ENCODE assay signal across 28 cellular contexts in the genomic region with DNA sequence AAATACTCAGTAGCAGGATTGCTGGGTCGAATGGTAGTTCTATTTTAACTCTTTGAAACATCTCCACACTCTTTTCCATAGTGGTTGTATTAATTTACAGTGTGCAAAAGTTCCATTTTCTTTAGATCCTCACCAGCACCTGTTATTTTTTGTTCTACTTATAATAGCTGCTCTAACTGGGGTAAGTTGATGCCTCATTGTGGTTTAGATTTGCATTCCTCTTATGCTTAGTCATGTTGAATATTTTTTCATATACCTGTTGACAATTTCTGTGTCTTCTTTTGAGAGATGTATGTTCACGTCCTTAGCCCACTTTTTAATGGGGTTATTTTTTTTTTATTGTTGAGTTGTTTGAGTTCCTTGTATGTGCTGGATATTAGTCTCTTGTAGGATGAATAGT.
DNase-seq lines count a peak whose midpoint lies in the region; ATAC-seq, FAIRE-seq and TF ChIP-seq lines count a peak whose summit lies in the region.
"Had no signal": no experiment of that assay in that cellular context is flagged by ENCODE, and none has a peak within 500 bp of the region (broad histone marks: within the 10 kb centered on the region; RNA-seq: fewer than 3 reads in every experiment).

No MANE protein-coding gene starts in this region.

- FAIRE-seq in GM12891 (lab: Jason Lieb, UNC), result no peak
- FAIRE-seq: GM12878, keratinocyte had no signal

- TF ChIP-seq POLR2A in GM12891 (IDR thresholded peaks at IDR 0.05; ENCODE audit: low read depth, low read length), result no peak

- H3K4ac ChIP-seq in mesendoderm (ENCODE audit: low read depth, low read length), result no peak overlapping the region

- H3K9ac ChIP-seq in mesendoderm (ENCODE audit: low read length), result no peak overlapping the region

- TF ChIP-seq CTCF in RWPE2 (IDR thresholded peaks at IDR 0.05; ENCODE audit: poor library complexity, severe bottlenecking), result no peak

- no peak overlapping the region for H3K56ac ChIP-seq in mesendoderm (ENCODE audit: low read length)

- ATAC-seq in RWPE2 (ENCODE audit: low read depth), result 0 out of 3 replicates have a peak, but pooled peaks have one; percentile 29
- ATAC-seq in GM21367 (IDR thresholded peaks at IDR 0.05; ENCODE audit: unreplicated experiment), result no peak
- ATAC-seq: CD8-positive, alpha-beta T cell; GM12878; naive thymus-derived CD8-positive, alpha-beta T cell had no signal

- H3K79me1 ChIP-seq in mesendoderm (ENCODE audit: low read length), result no peaks in the 10 kb centered on the region

- no peak overlapping the region for H2AK5ac ChIP-seq in mesendoderm (ENCODE audit: low read length)

- no peak overlapping the region for H3K27ac ChIP-seq in RWPE2 (ENCODE audit: poor library complexity, severe bottlenecking)
- H3K27ac ChIP-seq in mesendoderm (ENCODE audit: low read depth, low read length), result no peak overlapping the region
- H3K27ac ChIP-seq: sigmoid colon, tibial artery had no signal

- no peak overlapping the region for H3K4me2 ChIP-seq in mesendoderm (ENCODE audit: low read length)

- no peak overlapping the region for H4K8ac ChIP-seq in mesendoderm (ENCODE audit: low read depth, low read length)

- H3K79me2 ChIP-seq in mesendoderm (ENCODE audit: control insufficient read depth, insufficient read depth, low read length), result no peaks in the 10 kb centered on the region

- H3K4me3 ChIP-seq in RWPE2 (ENCODE audit: severe bottlenecking) (no peak overlapping the region), mesendoderm (ENCODE audit: low read length) (no peak overlapping the region)
- H3K4me3 ChIP-seq: GM12878, sigmoid colon, tibial artery had no signal

- no peak overlapping the region for H2BK120ac ChIP-seq in mesendoderm (ENCODE audit: low read depth, low read length)

- no peak overlapping the region for H2BK5ac ChIP-seq in mesendoderm (ENCODE audit: low read length)

- H3K9me3 ChIP-seq in RWPE2 (ENCODE audit: severe bottlenecking), result no peaks in the 10 kb centered on the region
- H3K9me3 ChIP-seq: sigmoid colon had no signal

- H3K36me3 ChIP-seq in RWPE2 (ENCODE audit: low read depth) (no peaks in the 10 kb centered on the region), mesendoderm (ENCODE audit: control insufficient read depth, insufficient read depth, low read length) (no peaks in the 10 kb centered on the region)

- H4K5ac ChIP-seq in mesendoderm (ENCODE audit: low read length), result no peak overlapping the region

- H3K4me1 ChIP-seq in RWPE2 (ENCODE audit: insufficient read depth, poor library complexity, severe bottlenecking) (no peaks in the 10 kb centered on the region), mesendoderm (ENCODE audit: control insufficient read depth, low read depth, low read length) (no peaks in the 10 kb centered on the region)
- H3K4me1 ChIP-seq: sigmoid colon, tibial artery had no signal

- H3K18ac ChIP-seq in mesendoderm (ENCODE audit: low read length), result no peak overlapping the region

- no CpG with 5 or more reads among the region's 2 CpGs for WGBS in mesendoderm (ENCODE audit: extremely low coverage, insufficient coverage, low lambda C conversion rate)

- DNase-seq in ACHN (peak; percentile 4), HT1080 (ENCODE audit: low read depth) (peak; percentile 52), RWPE2 (ENCODE audit: low spot score) (no peak), glomerular visceral epithelial cell (ENCODE audit: extremely low spot score) (peak; percentile 1), NCI-H2196 treated with DMSO at 0.1 percent for 48 hours (lab: John Stamatoyannopoulos, UW; ENCODE audit: unreplicated experiment) (no peak), GM12891 (ENCODE audit: insufficient read length, low spot score) (no peak), mesendoderm (no peak)
- DNase-seq: activated B cell treated with CpG ODN at 0.5 μM for 24 hours; activated CD4-positive, alpha-beta T cell treated with anti-CD3 and anti-CD28 coated beads, Interleukin-2, amount 50 U/mL, for 1 hour; activated gamma-delta T cell; activated naive CD8-positive, alpha-beta T cell treated with anti-CD3 and anti-CD28 coated beads for 36 hours; activated T-cell treated with anti-CD3 and anti-CD28 coated beads, Interleukin-2, amount 50 U/mL, for 24 hours; anterior cingulate cortex; CD8-positive, alpha-beta T cell; cortex of kidney; effector memory CD4-positive, alpha-beta T cell; erythroblast; IMR-90; naive thymus-derived CD8-positive, alpha-beta T cell; NCI-H1048; NCI-H1694 treated with DMSO at 0.1 percent for 48 hours; NCI-H2227 treated with DMSO at 0.1 percent for 48 hours; sigmoid colon; stimulated activated CD4-positive, alpha-beta T cell treated with anti-CD3 and anti-CD28 coated beads, Interleukin-4, amount 100 ng/mL, for 4 hours; tibial artery had no signal

- H2BK15ac ChIP-seq in mesendoderm (replicated peaks; ENCODE audit: low read depth), result no peak overlapping the region

- H3K27me3 ChIP-seq in RWPE2 (ENCODE audit: insufficient read depth, poor library complexity, severe bottlenecking) (no peaks in the 10 kb centered on the region), mesendoderm (ENCODE audit: insufficient read depth, low read length, poor library complexity) (no peaks in the 10 kb centered on the region)
- H3K27me3 ChIP-seq: sigmoid colon, tibial artery had no signal

- in situ Hi-C loops in ACHN (cut with HindIII; ENCODE audit: low pct_ligation_motif_present, low pct_unique_long_range_greater_than_20kb, low sequenced_read_pairs), result no loop called here

- H3K23ac ChIP-seq in mesendoderm (ENCODE audit: low read length), result no peak overlapping the region

TF ChIP-seq in GM12891, 5 proteins besides CTCF, POLR2A, EP300 and RAD21:
- no peak for TF ChIP-seq TAF1 (IDR thresholded peaks at IDR 0.05; ENCODE audit: low read depth, low read length)
- TF ChIP-seq POU2F2 (IDR thresholded peaks at IDR 0.05; ENCODE audit: low read depth, low read length), result no peak
- no peak for TF ChIP-seq SPI1 (IDR thresholded peaks at IDR 0.05; ENCODE audit: low read depth, low read length)
- no peak for TF ChIP-seq PAX5 (IDR thresholded peaks at IDR 0.05; ENCODE audit: insufficient read depth, low read length, severe bottlenecking)
- TF ChIP-seq POLR2AphosphoS5 (IDR thresholded peaks at IDR 0.05; ENCODE audit: low read depth, low read length), result no peak
TF ChIP-seq in GM12891: peak in this region for 0.

Comparison
In these comparisons a context has a peak if more than half of its experiments do, and no peak if none do; other contexts are left out.
1. DNase-seq: peak in ACHN (single experiment), HT1080 (single experiment) and glomerular visceral epithelial cell (single experiment); none in RWPE2 (single experiment), NCI-H2196 treated with DMSO at 0.1 percent for 48 hours (single experiment), GM12891 (single experiment) and mesendoderm (single experiment).